Comparison of ENCODE assay signal across 1 cellular context in genomic region chr4:121819216-121819980, GRCh38.
TF ChIP-seq lines count a peak whose summit lies in the region.

No MANE protein-coding gene starts in this region.

TF ChIP-seq in endothelial cell of umbilical vein, 7 proteins besides CTCF, POLR2A, EP300 and RAD21:
- no peak for TF ChIP-seq POLR2AphosphoS5 (IDR thresholded peaks at IDR 0.05; ENCODE audit: insufficient read depth, low read depth, low read length)
- no peak for TF ChIP-seq JUN (IDR thresholded peaks at IDR 0.05; ENCODE audit: borderline replicate concordance, insufficient read depth, insufficient read length, low read depth)
- no peak for TF ChIP-seq MAX (IDR thresholded peaks at IDR 0.05; ENCODE audit: insufficient read depth, insufficient read length)
- TF ChIP-seq GATA2 (IDR thresholded peaks at IDR 0.05; ENCODE audit: insufficient read depth, insufficient read length, low read depth, low read length): no peak
- no peak for TF ChIP-seq FOS (IDR thresholded peaks at IDR 0.05; ENCODE audit: borderline replicate concordance, insufficient read depth, low read length)
- TF ChIP-seq EZH2 (IDR thresholded peaks at IDR 0.05; ENCODE audit: borderline replicate concordance, low read depth, low read length, severe bottlenecking): no peak
- TF ChIP-seq MYC (IDR thresholded peaks at IDR 0.05; ENCODE audit: low read depth, low read length): no peak
TF ChIP-seq in endothelial cell of umbilical vein: peak in this region for 0.
